ENCODE assay signal across 8 cellular contexts in the genomic region with DNA sequence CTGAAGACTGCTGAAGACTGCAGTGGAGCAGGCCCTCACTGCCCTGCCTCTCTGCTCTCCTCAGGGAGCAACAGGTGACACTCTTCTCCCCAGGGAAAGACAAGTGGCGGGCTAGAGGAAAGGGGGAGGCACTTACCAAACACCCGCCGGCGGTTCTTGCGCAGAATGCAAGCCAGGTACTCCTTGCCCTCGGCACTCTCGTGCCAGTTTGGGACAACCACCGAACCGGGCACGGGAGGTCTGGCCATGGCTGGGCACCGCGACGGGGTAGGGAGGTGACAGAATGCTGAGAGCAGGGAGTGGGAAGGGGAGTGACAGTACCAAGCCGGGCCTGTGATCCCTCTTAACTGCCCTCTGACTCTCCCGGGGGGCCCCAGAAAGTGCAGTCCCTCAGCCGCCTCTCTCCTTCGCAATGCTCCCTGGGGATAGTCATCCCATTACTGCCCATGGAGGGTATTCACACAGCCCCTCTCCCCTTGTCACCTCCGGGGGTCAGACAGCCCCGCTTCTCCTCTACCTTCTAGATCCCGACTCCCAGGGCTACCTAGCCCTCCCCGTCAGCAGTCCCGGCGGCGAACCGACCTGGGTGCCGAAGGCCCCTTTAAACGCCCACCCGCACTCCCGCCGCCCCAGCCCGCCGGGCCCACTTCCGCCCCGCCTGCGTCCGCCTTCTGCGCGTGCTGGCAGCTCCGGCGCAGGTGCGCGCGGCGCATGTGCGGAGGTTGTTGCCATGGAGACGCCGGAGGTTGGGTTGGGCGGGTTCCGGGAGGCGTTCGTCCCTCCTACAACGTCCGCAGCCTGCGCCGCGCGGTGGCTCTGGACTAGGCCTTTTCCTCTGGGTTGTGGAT. TPM values are rescaled to one million over a fixed set of nuclear protein-coding genes. Genes with fewer than 3 reads are reported as not detected.
DNase-seq lines count a peak whose midpoint lies in the region; ATAC-seq, FAIRE-seq and TF ChIP-seq lines count a peak whose summit lies in the region.

A gene with protein sequence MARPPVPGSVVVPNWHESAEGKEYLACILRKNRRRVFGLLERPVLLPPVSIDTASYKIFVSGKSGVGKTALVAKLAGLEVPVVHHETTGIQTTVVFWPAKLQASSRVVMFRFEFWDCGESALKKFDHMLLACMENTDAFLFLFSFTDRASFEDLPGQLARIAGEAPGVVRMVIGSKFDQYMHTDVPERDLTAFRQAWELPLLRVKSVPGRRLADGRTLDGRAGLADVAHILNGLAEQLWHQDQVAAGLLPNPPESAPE (minus strand): TSS at position 689 of the 848 bp plus-strand sequence. CDS start 441 bp downstream, at position 248.

- peak within 1 kb of the TSS; percentile 92 to 96 for H3K9ac ChIP-seq in colonic mucosa (ENCODE audit: low read depth in 2 of 2, low read length in 2 of 2)

- H3K27ac ChIP-seq in colonic mucosa, result peak within 1 kb of the TSS; percentile 68

- H3K36me3 ChIP-seq in colonic mucosa, result no peaks in the 10 kb centered on the region

- H3K4me1 ChIP-seq in colonic mucosa, result peaks cover 11% of the 10 kb centered on the region

- FAIRE-seq in GM19239 (lab: Jason Lieb, UNC), result peak; percentile 97

- ATAC-seq in HG03439 (IDR thresholded peaks at IDR 0.05; ENCODE audit: unreplicated experiment) (peak; percentile 78), left lobe of liver (peak; percentile 95)

- intact Hi-C loops in colonic mucosa (cut with DNase I), result no loop called here

- DNase-seq in AML-193 (lab: John Stamatoyannopoulos, UW), result peak; percentile 68 to 76
- DNase-seq in GM19239 (ENCODE audit: insufficient read length, low spot score), result peak; percentile 95
- DNase-seq in NCI-H510A treated with DMSO at 0.1 percent for 48 hours (lab: John Stamatoyannopoulos, UW), result peak; percentile 99
- DNase-seq in activated CD4-positive, alpha-beta T cell treated with anti-CD3 and anti-CD28 coated beads for 48 hours, result peak; percentile 97
- peak; percentile 97 for DNase-seq in colonic mucosa
- peak; percentile 97 for DNase-seq in left lobe of liver (ENCODE audit: low spot score)
- DNase-seq in stimulated activated CD4-positive, alpha-beta T cell treated with anti-CD3 and anti-CD28 coated beads, Interleukin-2, amount 100 ng/mL, for 4 hours (ENCODE audit: low read depth), result peak; percentile 96

- H3K27me3 ChIP-seq in colonic mucosa, result no peaks in the 10 kb centered on the region

- no peaks in the 10 kb centered on the region for H3K9me3 ChIP-seq in colonic mucosa

- TF ChIP-seq CTCF in colonic mucosa (IDR thresholded peaks at IDR 0.05), result no peak

- H3K4me3 ChIP-seq in colonic mucosa, result peak within 1 kb of the TSS; percentile 49

RNA-seq across cellular contexts. Expression of the gene that starts here (rescaled TPM):
- total RNA-seq in colonic mucosa (10 to 100 TPM in 1 of 2 donors, 1 to 10 TPM in 1; 6.5 to 15.2 TPM), left lobe of liver (4.7 TPM)

Comparison
In these comparisons a context has a peak if more than half of its experiments do, and no peak if none do; other contexts are left out.
1. Peak in every context shown above with its lines: DNase-seq, ATAC-seq, H3K4me3 ChIP-seq and H3K27ac ChIP-seq.